ENCODE assay signal across 9 cellular contexts in the genomic region with DNA sequence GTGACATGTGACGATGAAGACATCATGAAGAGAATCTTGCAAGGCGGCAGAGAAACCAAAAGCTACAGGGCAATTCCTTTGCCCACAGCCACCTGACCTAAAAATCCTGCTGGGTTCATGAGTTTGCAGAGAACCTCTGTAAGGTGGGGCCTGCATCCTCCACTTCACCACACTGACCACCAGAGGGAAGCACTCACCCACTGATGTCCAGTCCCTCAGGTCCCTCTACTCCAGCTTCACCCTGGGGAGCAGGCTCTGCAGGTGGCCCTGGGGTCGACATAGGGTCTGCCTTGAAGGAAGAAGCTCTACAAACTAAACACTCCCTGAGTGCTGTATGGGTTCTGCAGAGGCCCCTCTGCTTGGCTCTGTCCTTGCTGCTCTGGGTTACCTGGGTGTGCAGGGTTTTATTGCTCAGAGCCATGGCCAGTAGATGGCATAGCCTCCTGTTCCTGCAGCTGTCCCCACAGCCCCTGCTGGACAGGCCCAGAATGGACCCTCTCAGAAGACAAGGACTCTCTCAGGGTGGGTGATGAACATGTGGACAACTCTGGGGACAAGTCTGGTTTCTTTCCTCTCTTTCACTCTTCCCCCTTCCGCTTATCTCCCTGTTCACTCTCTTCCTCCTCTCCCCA. TPM values are rescaled to one million over a fixed set of nuclear protein-coding genes. Genes with fewer than 3 reads are reported as not detected.
A peak's percentile ranks its signal among the peaks of the same experiment; 100 is the strongest.
DNase-seq lines count a peak whose midpoint lies in the region; ATAC-seq and TF ChIP-seq lines count a peak whose summit lies in the region.
"Not testable (repeated sequence)": the region's sequence is repeated elsewhere in the genome, so short reads cannot be mapped to it uniquely, and the experiment has no call there.
"Had no signal": no experiment of that assay in that cellular context is flagged by ENCODE, and none has a peak within 500 bp of the region (broad histone marks: within the 10 kb centered on the region; RNA-seq: fewer than 3 reads in every experiment).

No MANE protein-coding gene starts in this region.

- not testable (repeated sequence) for H3K4me1 ChIP-seq in GM23248 (ENCODE audit: insufficient read depth); KMS-11 (ENCODE audit: low read depth, poor library complexity, severe bottlenecking); neural progenitor cell

- H3K4me2 ChIP-seq in GM23248 (ENCODE audit: unreplicated experiment); KMS-11; neural progenitor cell: not testable (repeated sequence)

- not testable (repeated sequence) for H3K9me3 Mint-ChIP-seq in activated naive CD8-positive, alpha-beta T cell treated with anti-CD3 and anti-CD28 coated beads, Interleukin-2, amount 10 ng/mL, durations not matched to agents 7 days and 5 days; neural progenitor cell

- H3K27ac ChIP-seq in GM23248, KMS-11, neural progenitor cell: not testable (repeated sequence)

- not testable (repeated sequence) for H3K79me2 ChIP-seq in GM23248 (ENCODE audit: insufficient read depth); KMS-11 (ENCODE audit: insufficient read depth, low read depth); neural progenitor cell (ENCODE audit: low read depth)

- not testable (repeated sequence) for H3K36me3 ChIP-seq in GM23248 (ENCODE audit: low read depth); KMS-11 (ENCODE audit: insufficient read depth); neural progenitor cell

- ATAC-seq in activated naive CD8-positive, alpha-beta T cell treated with anti-CD3 and anti-CD28 coated beads, Interleukin-2, amount 10 ng/mL, durations not matched to agents 7 days and 5 days (ENCODE audit: low read depth): peak; percentile 58

- WGBS in GM23248 (ENCODE audit: low coverage in 1 of 2, low lambda C conversion rate in 2 of 2, missing lambda C conversion rate in 2 of 2), 2 experiments: 22 to 23% methylated on average over 4 of the region's 4 CpGs

- not testable (repeated sequence) for H3K4me3 ChIP-seq in GM23248; KMS-11 (IDR thresholded peaks at IDR 0.05; ENCODE audit: insufficient read depth, low read depth, low read length); neural progenitor cell

- not testable (repeated sequence) for H3K4me1 Mint-ChIP-seq in activated naive CD8-positive, alpha-beta T cell treated with anti-CD3 and anti-CD28 coated beads, Interleukin-2, amount 10 ng/mL, durations not matched to agents 7 days and 5 days; neural progenitor cell

- H3F3A ChIP-seq in GM23248 (ENCODE audit: insufficient read depth); neural progenitor cell (ENCODE audit: low read depth): not testable (repeated sequence)

- not testable (repeated sequence) for H3K9ac ChIP-seq in GM23248, KMS-11, neural progenitor cell

- H3K27ac Mint-ChIP-seq in activated naive CD8-positive, alpha-beta T cell treated with anti-CD3 and anti-CD28 coated beads, Interleukin-2, amount 10 ng/mL, durations not matched to agents 7 days and 5 days: not testable (repeated sequence)
- peak overlapping the region; percentile 15 for H3K27ac Mint-ChIP-seq in neural progenitor cell

- H3K9me2 ChIP-seq in GM23248 (ENCODE audit: insufficient read depth): not testable (repeated sequence)

- H3K4me3 Mint-ChIP-seq in activated naive CD8-positive, alpha-beta T cell treated with anti-CD3 and anti-CD28 coated beads, Interleukin-2, amount 10 ng/mL, durations not matched to agents 7 days and 5 days; neural progenitor cell: not testable (repeated sequence)

- not testable (repeated sequence) for H2AFZ ChIP-seq in GM23248; KMS-11 (ENCODE audit: low read depth); neural progenitor cell (replicated peaks)

- TF ChIP-seq CTCF in GM10266 (IDR thresholded peaks at IDR 0.05; ENCODE audit: control insufficient read depth, insufficient read depth, low read depth, missing control alignments): peak; percentile 58
- 0 out of 2 replicates have a peak, but pooled peaks have one; percentile 33 for TF ChIP-seq CTCF in KMS-11 (conservative IDR thresholded peaks at IDR 0.05; ENCODE audit: low read depth, low read length)
- peak; percentile 73 for TF ChIP-seq CTCF in neural progenitor cell (IDR thresholded peaks at IDR 0.05)

- not testable (repeated sequence) for H3K27me3 Mint-ChIP-seq in activated naive CD8-positive, alpha-beta T cell treated with anti-CD3 and anti-CD28 coated beads, Interleukin-2, amount 10 ng/mL, durations not matched to agents 7 days and 5 days; neural progenitor cell (ENCODE audit: insufficient read depth, low read depth)

- not testable (repeated sequence) for H4K20me1 ChIP-seq in GM23248 (ENCODE audit: insufficient read depth); KMS-11 (ENCODE audit: insufficient read depth); neural progenitor cell (ENCODE audit: low read depth)

- not testable (repeated sequence) for H3K36me3 Mint-ChIP-seq in activated naive CD8-positive, alpha-beta T cell treated with anti-CD3 and anti-CD28 coated beads, Interleukin-2, amount 10 ng/mL, durations not matched to agents 7 days and 5 days; neural progenitor cell

- intact Hi-C loops in head of caudate nucleus (cut with DNase I): not testable (repeated sequence)

- DNase-seq in GM10266 (ENCODE audit: extremely low spot score): not testable (repeated sequence)
- DNase-seq in GM23248: peak; percentile 33
- DNase-seq in SIG-M5 treated with dmso at 0.1 percent for 504 hours (lab: John Stamatoyannopoulos, UW; ENCODE audit: unreplicated experiment): peak; percentile 17
- peak; percentile 38 for DNase-seq in activated naive CD8-positive, alpha-beta T cell treated with anti-CD3 and anti-CD28 coated beads, Interleukin-2, amount 10 ng/mL, durations not matched to agents 7 days and 5 days
- DNase-seq in head of caudate nucleus: peak in 41 of 42 donors; percentile 16 to 77 (median 49)
- DNase-seq in neural progenitor cell (ENCODE audit: low spot score): peak; percentile 41
- peak; percentile 60 for DNase-seq in ureter (ENCODE audit: low spot score)

- in situ Hi-C loops in GM23248 (cut with MboI): not testable (repeated sequence)

- POLR2A ChIA-PET in activated naive CD8-positive, alpha-beta T cell treated with anti-CD3 and anti-CD28 coated beads, Interleukin-2, amount 10 ng/mL, durations not matched to agents 7 days and 5 days (lab: Charles Lee): not testable (repeated sequence)

- not testable (repeated sequence) for H3K27me3 ChIP-seq in GM23248 (replicated peaks; ENCODE audit: insufficient read depth); KMS-11 (ENCODE audit: insufficient read depth, low read depth); neural progenitor cell

- not testable (repeated sequence) for H3K9me3 ChIP-seq in GM23248 (ENCODE audit: low read depth); neural progenitor cell (ENCODE audit: low read depth)

RNA-seq across cellular contexts. Expression of gene CST2, which starts 27.2 kb away (rescaled TPM):
- 0.63 and 5.6 TPM in 2 replicates for total RNA-seq in GM23248 (2014; rRNA removed; shearing (Covaris generic))
- 1.5 and 1.6 TPM in 2 replicates for polyA plus RNA-seq in GM23248 (2016; fragmentation: Nextera tagmentation; extraction: Ambion mirVana)
- total RNA-seq in activated naive CD8-positive, alpha-beta T cell treated with anti-CD3 and anti-CD28 coated beads, Interleukin-2, amount 10 ng/mL, durations not matched to agents 7 days and 5 days: not detected
- total RNA-seq in neural progenitor cell (ENCODE audit: low replicate concordance) (not detected in 2 replicates), ureter (not detected)
- total RNA-seq: renal cortical epithelial cell had no signal

RNA-seq across cellular contexts. Expression of gene CST1, which starts 48.6 kb away (rescaled TPM):
- not detected in 2 replicates for total RNA-seq in GM23248 (2014; rRNA removed; shearing (Covaris generic))
- not detected in 2 replicates for polyA plus RNA-seq in GM23248 (2016; fragmentation: Nextera tagmentation; extraction: Ambion mirVana)
- not detected for total RNA-seq in activated naive CD8-positive, alpha-beta T cell treated with anti-CD3 and anti-CD28 coated beads, Interleukin-2, amount 10 ng/mL, durations not matched to agents 7 days and 5 days
- total RNA-seq in neural progenitor cell (ENCODE audit: low replicate concordance): not detected in 2 replicates
- not detected for total RNA-seq in ureter
- total RNA-seq: renal cortical epithelial cell had no signal
